1 cellular context compared by ENCODE assay signal in genomic region chr5:105413406-105413990, GRCh38.
TF ChIP-seq lines count a peak whose summit lies in the region.

No MANE protein-coding gene starts in this region.

TF ChIP-seq in HepG2, 621 proteins besides CTCF, POLR2A, EP300 and RAD21 (continued from another document):
- no peak for TF ChIP-seq ZNF646 (CRISPR knock-in tag; IDR thresholded peaks at IDR 0.05)
- TF ChIP-seq ZNF660 (CRISPR knock-in tag; IDR thresholded peaks at IDR 0.05; ENCODE audit: borderline replicate concordance, low read depth) = no peak
